In the genomic region with DNA sequence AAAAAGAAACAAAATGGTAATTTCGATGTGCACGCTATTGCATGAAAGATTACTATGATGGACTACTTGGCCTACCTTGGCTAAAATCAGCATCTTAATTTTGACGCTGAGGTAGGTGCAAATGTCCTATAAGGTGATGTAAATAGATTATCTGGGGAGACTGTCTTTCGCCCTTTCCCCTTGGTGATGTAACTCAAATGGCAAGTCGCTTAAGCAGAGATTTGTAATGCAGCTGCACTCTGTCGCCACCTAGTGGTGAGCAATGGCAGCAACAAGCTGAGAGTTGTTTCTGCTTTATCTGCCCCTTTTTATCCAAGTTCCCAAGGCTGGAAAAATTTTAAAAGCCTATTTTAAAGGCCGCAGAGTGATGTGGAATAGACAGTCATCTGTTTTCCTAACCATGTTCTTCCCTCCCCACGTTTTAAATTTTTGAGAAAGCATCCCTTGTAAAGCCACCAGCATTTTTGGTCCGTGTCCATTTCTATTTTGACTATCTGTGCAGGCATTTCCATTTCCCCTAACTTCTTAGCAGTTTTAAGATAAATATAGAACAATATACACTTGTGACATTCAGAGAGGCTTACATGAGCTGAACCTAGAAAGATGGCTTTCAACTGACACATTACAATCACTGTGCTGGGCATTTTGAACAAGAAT, we compare ENCODE assay signal across 8 cellular contexts.
DNase-seq lines count a peak whose midpoint lies in the region; ATAC-seq and TF ChIP-seq lines count a peak whose summit lies in the region.

No MANE protein-coding gene starts in this region.

- H3K4me1 Mint-ChIP-seq in CD4-positive, alpha-beta T cell (ENCODE audit: low read depth), result no peaks in the 10 kb centered on the region

- H3K9me3 Mint-ChIP-seq in CD4-positive, alpha-beta T cell, result no peaks in the 10 kb centered on the region

- no peaks in the 10 kb centered on the region for H3K9me3 ChIP-seq in CD4-positive, alpha-beta T cell (ENCODE audit: control insufficient read depth, low read length)
- no peaks in the 10 kb centered on the region for H3K9me3 ChIP-seq in RWPE2 (ENCODE audit: severe bottlenecking)
- no peaks in the 10 kb centered on the region for H3K9me3 ChIP-seq in gastroesophageal sphincter
- no peaks in the 10 kb centered on the region for H3K9me3 ChIP-seq in ovary
- H3K9me3 ChIP-seq in tibial nerve, result no peaks in the 10 kb centered on the region

- TF ChIP-seq CTCF in CD4-positive, alpha-beta T cell (IDR thresholded peaks at IDR 0.05), result peak; percentile 99
- peak; percentile 96 for TF ChIP-seq CTCF in GM20000 (IDR thresholded peaks at IDR 0.05; ENCODE audit: extremely low read depth, missing control alignments)
- TF ChIP-seq CTCF in RWPE2 (IDR thresholded peaks at IDR 0.05; ENCODE audit: poor library complexity, severe bottlenecking), result peak; percentile 98
- peak; percentile 98 to 100 (median 98) for TF ChIP-seq CTCF in gastroesophageal sphincter (IDR thresholded peaks at IDR 0.05)
- TF ChIP-seq CTCF in ovary (IDR thresholded peaks at IDR 0.05), result peak; percentile 95 to 100 (median 97)
- TF ChIP-seq CTCF in tibial nerve (IDR thresholded peaks at IDR 0.05), result peak; percentile 89 to 98 (median 97)

- H3K36me3 ChIP-seq in RWPE2 (ENCODE audit: low read depth) (no peaks in the 10 kb centered on the region), gastroesophageal sphincter (no peaks in the 10 kb centered on the region), ovary (no peaks in the 10 kb centered on the region), tibial nerve (no peaks in the 10 kb centered on the region)

- no peak overlapping the region for H3K4me3 ChIP-seq in Jurkat, Clone E6-1 (ENCODE audit: low read length)
- H3K4me3 ChIP-seq in RWPE2 (ENCODE audit: severe bottlenecking), result no peak overlapping the region
- no peak overlapping the region for H3K4me3 ChIP-seq in gastroesophageal sphincter
- no peak overlapping the region for H3K4me3 ChIP-seq in ovary
- no peak overlapping the region for H3K4me3 ChIP-seq in tibial nerve

- POLR2A ChIA-PET in CD4-positive, alpha-beta T cell (lab: Charles Lee), result interaction anchor here (0.5 to 0.7 kb wide), 3 partner anchors 12 to 1764 kb away, joined by 3 to 4 read pairs (median 3); no protein-coding TSS in a partner anchor

- WGBS in gastroesophageal sphincter (ENCODE audit: low coverage in 1 of 2), 2 donors, result 26 to 28% methylated on average over 9 of the region's 9 CpGs
- 30 to 31% (median 31%) methylated on average over 9 of the region's 9 CpGs for whole genome bisulfite sequencing in ovary, 3 donors
- 33 to 34% methylated on average over 9 of the region's 9 CpGs for WGBS in tibial nerve, 2 donors

- intact Hi-C loops in CD4-positive, alpha-beta T cell (cut with DNase I, micrococcal nuclease), result loop anchor here (1.0 to 10.0 kb wide), 7 partner anchors 60 to 559 kb away; a partner anchor contains a TSS
- intact Hi-C loops in ovary (cut with DNase I), result loop anchor here in 3 of 4 donors (1.0 to 5.0 kb wide), 3 partner anchors 125 to 130 kb away; a partner anchor contains a TSS

- CTCF ChIA-PET in CD4-positive, alpha-beta T cell (lab: Charles Lee), result interaction anchor here (0.6 to 1.7 kb wide), 16 partner anchors 8 to 558 kb away, joined by 3 to 12 read pairs (median 4); a partner anchor contains a TSS

- H3K27ac ChIP-seq in CD4-positive, alpha-beta T cell (ENCODE audit: low read depth, low read length), result no peak overlapping the region
- no peak overlapping the region for H3K27ac ChIP-seq in RWPE2 (ENCODE audit: poor library complexity, severe bottlenecking)
- H3K27ac ChIP-seq in gastroesophageal sphincter, result peak overlapping the region; percentile 43 to 76 (median 60)
- no peak overlapping the region for H3K27ac ChIP-seq in ovary
- peak overlapping the region in 2 of 4 donors; percentile 2 to 56 for H3K27ac ChIP-seq in tibial nerve

- DNase-seq in CD4-positive, alpha-beta T cell, result peak; percentile 50 to 72 (median 60)
- peak; percentile 72 for DNase-seq in GM20000 (ENCODE audit: low spot score)
- peak; percentile 63 for DNase-seq in Jurkat, Clone E6-1 (ENCODE audit: low read depth, low spot score)
- no peak for DNase-seq in RWPE2 (ENCODE audit: low spot score)
- peak; percentile 49 for DNase-seq in activated gamma-delta T cell treated with anti-CD3 and anti-CD28 coated beads, Interleukin-2, amount 50 U/mL, for 16 hours (ENCODE audit: low read depth)
- peak; percentile 71 to 86 (median 85) for DNase-seq in ovary
- peak; percentile 60 to 77 for DNase-seq in tibial nerve (ENCODE audit: low spot score in 2 of 2)

- H3K4me3 Mint-ChIP-seq in CD4-positive, alpha-beta T cell, result no peak overlapping the region

- no peak overlapping the region for H3K27ac Mint-ChIP-seq in CD4-positive, alpha-beta T cell

- H3K27me3 Mint-ChIP-seq in CD4-positive, alpha-beta T cell, result peaks cover 33% of the 10 kb centered on the region

- H3K27me3 ChIP-seq in CD4-positive, alpha-beta T cell (ENCODE audit: control insufficient read depth, insufficient read depth, low read length), result peaks cover 4% of the 10 kb centered on the region
- H3K27me3 ChIP-seq in RWPE2 (ENCODE audit: insufficient read depth, poor library complexity, severe bottlenecking) (no peaks in the 10 kb centered on the region), gastroesophageal sphincter (no peaks in the 10 kb centered on the region), ovary (no peaks in the 10 kb centered on the region), tibial nerve (no peaks in the 10 kb centered on the region)

- no peak for TF ChIP-seq POLR2A in gastroesophageal sphincter (IDR thresholded peaks at IDR 0.05)
- no peak for TF ChIP-seq POLR2A in ovary (IDR thresholded peaks at IDR 0.05)
- no peak for TF ChIP-seq POLR2A in tibial nerve (IDR thresholded peaks at IDR 0.05)

- H3K4me1 ChIP-seq in RWPE2 (ENCODE audit: insufficient read depth, poor library complexity, severe bottlenecking), result no peaks in the 10 kb centered on the region
- peaks cover under 1 to 48% (median 8%) of the 10 kb centered on the region in 3 donors for H3K4me1 ChIP-seq in gastroesophageal sphincter
- H3K4me1 ChIP-seq in ovary (ENCODE audit: insufficient read depth), result no peaks in the 10 kb centered on the region
- H3K4me1 ChIP-seq in tibial nerve, result peaks cover 0 to 12% (median 0%) of the 10 kb centered on the region in 4 donors

- TF ChIP-seq EP300 in gastroesophageal sphincter (IDR thresholded peaks at IDR 0.05), result no peak
- no peak for TF ChIP-seq EP300 in ovary (IDR thresholded peaks at IDR 0.05)
- TF ChIP-seq EP300 in tibial nerve (IDR thresholded peaks at IDR 0.05), result peak in 1 of 2 donors; percentile 65

- ATAC-seq in CD4-positive, alpha-beta T cell (ENCODE audit: poor library complexity), result peak; percentile 74
- ATAC-seq in RWPE2 (ENCODE audit: low read depth), result peak; percentile 64; the same call in 2 of the 3 replicates
- peak; percentile 72 for ATAC-seq in gastroesophageal sphincter

- no peaks in the 10 kb centered on the region for H3K36me3 Mint-ChIP-seq in CD4-positive, alpha-beta T cell (ENCODE audit: low read depth)

Comparison
In these comparisons a context has a peak if more than half of its experiments do, and no peak if none do; other contexts are left out.
1. H3K27ac ChIP-seq: peak in gastroesophageal sphincter (4 of 4); none in CD4-positive, alpha-beta T cell (single experiment), RWPE2 (single experiment) and ovary (0 of 2).
2. Peak in every context shown above with its lines, with median percentiles within 50 percentile points of each other: ATAC-seq and CTCF ChIP-seq.